Comparison of ENCODE assay signal across 8 cellular contexts in genomic region chr5:115543931-115544370, GRCh38. TPM values are rescaled to one million over a fixed set of nuclear protein-coding genes. Genes with fewer than 3 reads are reported as not detected.
DNase-seq lines count a peak whose midpoint lies in the region; ATAC-seq lines count a peak whose summit lies in the region.

No MANE protein-coding gene starts in this region.

- H3K4me1 ChIP-seq in muscle layer of duodenum (ENCODE audit: control insufficient read depth in 1 of 2, insufficient read depth in 2 of 2, low read length in 2 of 2), result peaks cover 24 to 29% of the 10 kb centered on the region in 2 donors

- DNase-seq in NCI-H1694 treated with DMSO at 0.1 percent for 48 hours (lab: John Stamatoyannopoulos, UW), result peak; percentile 19
- DNase-seq in NCI-H1694 (lab: John Stamatoyannopoulos, UW), result no peak
- DNase-seq in NCI-H69 (lab: John Stamatoyannopoulos, UW), result peak; percentile 84
- DNase-seq in activated T-cell treated with anti-CD3 and anti-CD28 coated beads for 48 hours (ENCODE audit: low read depth), result peak; percentile 27
- DNase-seq in stimulated activated effector memory CD8-positive, alpha-beta T cell treated with anti-CD3 and anti-CD28 coated beads, Interleukin-12 subunit alpha, Interleukin-12 subunit beta, amount 100 ng/mL, for 72 hours (ENCODE audit: low spot score in 2 of 2), result peak in 1 of 2 donors; percentile 23

- H3K4me1 Mint-ChIP-seq in stimulated activated effector memory CD8-positive, alpha-beta T cell treated with anti-CD3 and anti-CD28 coated beads, Interleukin-12 subunit alpha, Interleukin-12 subunit beta, amount 100 ng/mL, for 72 hours, result peaks cover 24% of the 10 kb centered on the region

- peak overlapping the region; percentile 96 for H3K4me3 Mint-ChIP-seq in stimulated activated effector memory CD8-positive, alpha-beta T cell treated with anti-CD3 and anti-CD28 coated beads, Interleukin-12 subunit alpha, Interleukin-12 subunit beta, amount 100 ng/mL, for 72 hours

- H3K9me3 ChIP-seq in muscle layer of duodenum (ENCODE audit: control insufficient read depth in 1 of 2, low read length in 2 of 2), result peaks cover 0 to 3% of the 10 kb centered on the region in 2 donors

- peaks cover 11 to 19% of the 10 kb centered on the region in 2 donors for H3K36me3 ChIP-seq in muscle layer of duodenum (ENCODE audit: control insufficient read depth in 1 of 2, insufficient read depth in 2 of 2, low read length in 2 of 2)

- no peaks in the 10 kb centered on the region for H3K27me3 ChIP-seq in muscle layer of duodenum (ENCODE audit: low read depth, low read length)

- ATAC-seq in HG02678 (IDR thresholded peaks at IDR 0.05; ENCODE audit: unreplicated experiment), result peak; percentile 34
- ATAC-seq in esophagus mucosa, result peak; percentile 50
- peak; percentile 51 for ATAC-seq in stimulated activated effector memory CD8-positive, alpha-beta T cell treated with anti-CD3 and anti-CD28 coated beads, Interleukin-12 subunit alpha, Interleukin-12 subunit beta, amount 100 ng/mL, for 72 hours

- no peaks in the 10 kb centered on the region for H3K9me3 Mint-ChIP-seq in stimulated activated effector memory CD8-positive, alpha-beta T cell treated with anti-CD3 and anti-CD28 coated beads, Interleukin-12 subunit alpha, Interleukin-12 subunit beta, amount 100 ng/mL, for 72 hours

- peak overlapping the region; percentile 84 to 88 for H3K4me3 ChIP-seq in muscle layer of duodenum (ENCODE audit: low read depth in 1 of 2, low read length in 2 of 2)

- peak overlapping the region; percentile 97 for H3K27ac Mint-ChIP-seq in stimulated activated effector memory CD8-positive, alpha-beta T cell treated with anti-CD3 and anti-CD28 coated beads, Interleukin-12 subunit alpha, Interleukin-12 subunit beta, amount 100 ng/mL, for 72 hours

- peak overlapping the region; percentile 95 for H3K27ac ChIP-seq in muscle layer of duodenum (ENCODE audit: low read length)

- H3K36me3 Mint-ChIP-seq in stimulated activated effector memory CD8-positive, alpha-beta T cell treated with anti-CD3 and anti-CD28 coated beads, Interleukin-12 subunit alpha, Interleukin-12 subunit beta, amount 100 ng/mL, for 72 hours, result peaks cover 59% of the 10 kb centered on the region

RNA-seq across cellular contexts. Expression of gene FEM1C, which starts 0.6 kb away (rescaled TPM):
- total RNA-seq in esophagus mucosa, result 9.0 TPM

RNA-seq across cellular contexts. Expression of gene TICAM2, which starts 58.3 kb away (rescaled TPM):
- 1.2 TPM for total RNA-seq in esophagus mucosa
